Comparison of ENCODE assay signal across 27 cellular contexts in genomic region chr5:72296251-72296650, GRCh38. TPM values are rescaled to one million over a fixed set of nuclear protein-coding genes. Genes with fewer than 3 reads are reported as not detected.
DNase-seq lines count a peak whose midpoint lies in the region.
"Had no signal": no experiment of that assay in that cellular context is flagged by ENCODE, and none has a peak within 500 bp of the region (broad histone marks: within the 10 kb centered on the region; RNA-seq: fewer than 3 reads in every experiment).

No MANE protein-coding gene starts in this region.

- DNase-seq in D341Med (ENCODE audit: low spot score) (peak; percentile 41), NCI-H69 (lab: John Stamatoyannopoulos, UW) (peak; percentile 93), cerebellum (ENCODE audit: low spot score) (peak; percentile 34), SIG-M5 (lab: John Stamatoyannopoulos, UW) (no peak), OCI-M1 (lab: John Stamatoyannopoulos, UW) (no peak), HuH-7 (ENCODE audit: low spot score) (no peak), NCI-H2107 treated with DMSO at 0.1 percent for 48 hours (lab: John Stamatoyannopoulos, UW; ENCODE audit: unreplicated experiment) (no peak)
- DNase-seq: activated CD4-positive, alpha-beta T cell treated with anti-CD3 and anti-CD28 coated beads, Interleukin-2, amount 50 U/mL, for 48 hours; activated naive CD4-positive, alpha-beta T cell treated with anti-CD3 and anti-CD28 coated beads, Interleukin-2, amount 10 ng/mL, durations not matched to agents 7 days and 5 days; anterior cingulate cortex; CD8-positive, alpha-beta T cell; DND-41; effector CD4-positive, alpha-beta T cell; erythroblast; foreskin melanocyte; hypothalamus; IMR-90; mucosa of descending colon; NCI-H2029 treated with DMSO at 0.1 percent for 48 hours; NCI-H526; SHP77 treated with DMSO at 0.1 percent for 48 hours; small intestine; stimulated activated naive CD8-positive, alpha-beta T cell treated with anti-CD3 and anti-CD28 coated beads, Interleukin-15, Interleukin-2, amounts not matched to agents 100 U/mL and 50 U/mL, for 24 hours; tibial artery had no signal

- H3K36me3 Mint-ChIP-seq in IgD-negative memory B cell = peaks cover 7% of the 10 kb centered on the region

- H3K27me3 Mint-ChIP-seq in IgD-negative memory B cell = no peaks in the 10 kb centered on the region
- H3K27me3 Mint-ChIP-seq: activated naive CD4-positive, alpha-beta T cell treated with anti-CD3 and anti-CD28 coated beads, Interleukin-2, amount 10 ng/mL, durations not matched to agents 7 days and 5 days; central memory CD8-positive, alpha-beta T cell had no signal

- peaks cover 53 to 58% (median 56%) of the 10 kb centered on the region in 3 donors for H3K4me1 Mint-ChIP-seq in IgD-negative memory B cell

- H3K9me3 Mint-ChIP-seq in IgD-negative memory B cell = no peaks in the 10 kb centered on the region
- H3K9me3 Mint-ChIP-seq: activated naive CD4-positive, alpha-beta T cell treated with anti-CD3 and anti-CD28 coated beads, Interleukin-2, amount 10 ng/mL, durations not matched to agents 7 days and 5 days; CD8-positive, alpha-beta T cell; central memory CD8-positive, alpha-beta T cell; T-helper 1 cell treated with Interleukin-12 subunit alpha and Interleukin-12 subunit beta and Interleukin-4 antibody, amounts not matched to agents 30 μg/mL and 1 μg/mL, for 36 hours had no signal

- H3K4me3 Mint-ChIP-seq in IgD-negative memory B cell = peak overlapping the region in 1 of 4 donors; percentile 34
- H3K4me3 Mint-ChIP-seq: activated naive CD4-positive, alpha-beta T cell treated with anti-CD3 and anti-CD28 coated beads, Interleukin-2, amount 10 ng/mL, durations not matched to agents 7 days and 5 days; CD8-positive, alpha-beta T cell; central memory CD8-positive, alpha-beta T cell; T-helper 1 cell treated with Interleukin-12 subunit alpha and Interleukin-12 subunit beta and Interleukin-4 antibody, amounts not matched to agents 30 μg/mL and 1 μg/mL, for 36 hours had no signal

- H3K27ac Mint-ChIP-seq in IgD-negative memory B cell = peak overlapping the region in 2 of 3 donors; percentile 16 to 61
- H3K27ac Mint-ChIP-seq: activated naive CD4-positive, alpha-beta T cell treated with anti-CD3 and anti-CD28 coated beads, Interleukin-2, amount 10 ng/mL, durations not matched to agents 7 days and 5 days; CD8-positive, alpha-beta T cell; T-helper 1 cell treated with Interleukin-12 subunit alpha and Interleukin-12 subunit beta and Interleukin-4 antibody, amounts not matched to agents 30 μg/mL and 1 μg/mL, for 36 hours had no signal

RNA-seq across cellular contexts. Expression of gene MRPS27, which starts 23.8 kb away (rescaled TPM):
- polyA plus RNA-seq in IgD-negative memory B cell = 35.5 TPM
- total RNA-seq in cerebellum = 56.3 TPM

RNA-seq across cellular contexts. Expression of gene PTCD2, which starts 23.9 kb away (rescaled TPM):
- polyA plus RNA-seq in IgD-negative memory B cell = 2.4 TPM
- 7.3 TPM for total RNA-seq in cerebellum

Comparison
In these comparisons a context has a peak if more than half of its experiments do, and no peak if none do; other contexts are left out.
1. DNase-seq: peak in D341Med (single experiment), NCI-H69 (single experiment) and cerebellum (single experiment); none in SIG-M5 (single experiment), OCI-M1 (single experiment), HuH-7 (single experiment) and NCI-H2107 treated with DMSO at 0.1 percent for 48 hours (single experiment).